ENCODE assay signal across 7 cellular contexts in genomic region chr1:228111262-228111661, GRCh38. TPM values are rescaled to one million over a fixed set of nuclear protein-coding genes. Genes with fewer than 3 reads are reported as not detected.
DNase-seq lines count a peak whose midpoint lies in the region; ATAC-seq and TF ChIP-seq lines count a peak whose summit lies in the region.
"Not testable (repeated sequence)": the region's sequence is repeated elsewhere in the genome, so short reads cannot be mapped to it uniquely, and the experiment has no call there.

No MANE protein-coding gene starts in this region.

- H3K27me3 Mint-ChIP-seq in Caco-2 (ENCODE audit: insufficient read depth, unreplicated experiment); T-helper 17 cell; dendritic cell treated with granulocyte-macrophage colony-stimulating factor and Interleukin-4, amounts not matched to agents 40 ng/mL and 50 ng/mL, for 4 days; mesothelial cell of epicardium (ENCODE audit: low read depth): not testable (repeated sequence)
- H3K27me3 Mint-ChIP-seq in neural progenitor cell (ENCODE audit: insufficient read depth, low read depth) = peaks cover 12% of the 10 kb centered on the region

- H3K4me1 Mint-ChIP-seq in Caco-2 (ENCODE audit: low read depth, unreplicated experiment); T-helper 17 cell: not testable (repeated sequence)
- H3K4me1 Mint-ChIP-seq in dendritic cell treated with granulocyte-macrophage colony-stimulating factor and Interleukin-4, amounts not matched to agents 40 ng/mL and 50 ng/mL, for 4 days (ENCODE audit: low read depth) = peaks cover 40% of the 10 kb centered on the region
- H3K4me1 Mint-ChIP-seq in mesothelial cell of epicardium (peaks cover 24% of the 10 kb centered on the region), neural progenitor cell (peaks cover 14% of the 10 kb centered on the region)

- intact Hi-C loops in Caco-2 (cut with micrococcal nuclease; ENCODE audit: unreplicated experiment); dendritic cell treated with granulocyte-macrophage colony-stimulating factor and Interleukin-4, amounts not matched to agents 40 ng/mL and 50 ng/mL, for 4 days (cut with micrococcal nuclease): not testable (repeated sequence)

- H3K9me3 ChIP-seq in Caco-2; T-helper 17 cell (ENCODE audit: control insufficient read depth, low read length, poor library complexity, severe bottlenecking); neural progenitor cell (ENCODE audit: low read depth): not testable (repeated sequence)

- CTCF ChIA-PET in Caco-2 (lab: Charles Lee) = not testable (repeated sequence)

- not testable (repeated sequence) for H3K9me3 Mint-ChIP-seq in Caco-2 (ENCODE audit: unreplicated experiment); dendritic cell treated with granulocyte-macrophage colony-stimulating factor and Interleukin-4, amounts not matched to agents 40 ng/mL and 50 ng/mL, for 4 days; mesothelial cell of epicardium; neural progenitor cell

- not testable (repeated sequence) for H3K4me1 ChIP-seq in Caco-2, neural progenitor cell

- peak overlapping the region; percentile 100 for H3K27ac Mint-ChIP-seq in Caco-2 (ENCODE audit: unreplicated experiment)
- H3K27ac Mint-ChIP-seq in T-helper 17 cell = peak overlapping the region; percentile 85
- H3K27ac Mint-ChIP-seq in dendritic cell treated with granulocyte-macrophage colony-stimulating factor and Interleukin-4, amounts not matched to agents 40 ng/mL and 50 ng/mL, for 4 days = peak overlapping the region; percentile 90
- peak overlapping the region; percentile 99 for H3K27ac Mint-ChIP-seq in mesothelial cell of epicardium
- not testable (repeated sequence) for H3K27ac Mint-ChIP-seq in neural progenitor cell

- H3K36me3 ChIP-seq in Caco-2 (ENCODE audit: control insufficient read depth, insufficient read depth, low read length); neural progenitor cell: not testable (repeated sequence)

- peaks cover 14% of the 10 kb centered on the region for H3K79me2 ChIP-seq in neural progenitor cell (ENCODE audit: low read depth)

- H3K36me3 Mint-ChIP-seq in Caco-2 (ENCODE audit: insufficient read depth, unreplicated experiment) = peaks cover 18% of the 10 kb centered on the region
- not testable (repeated sequence) for H3K36me3 Mint-ChIP-seq in T-helper 17 cell (ENCODE audit: low read depth); mesothelial cell of epicardium; neural progenitor cell
- H3K36me3 Mint-ChIP-seq in dendritic cell treated with granulocyte-macrophage colony-stimulating factor and Interleukin-4, amounts not matched to agents 40 ng/mL and 50 ng/mL, for 4 days (ENCODE audit: low read depth) = peaks cover 29% of the 10 kb centered on the region

- not testable (repeated sequence) for H3K27ac ChIP-seq in neural progenitor cell

- POLR2A ChIA-PET in Caco-2 (lab: Charles Lee) = not testable (repeated sequence)

- not testable (repeated sequence) for H3K4me3 ChIP-seq in Caco-2 (ENCODE audit: low read depth, low read length); neural progenitor cell

- not testable (repeated sequence) for H3F3A ChIP-seq in neural progenitor cell (ENCODE audit: low read depth)

- BruUV-seq in Caco-2 (replicated peaks; lab: Mats Ljungman, UMichigan) = not testable (repeated sequence)

- H2AFZ ChIP-seq in neural progenitor cell (replicated peaks) = not testable (repeated sequence)

- not testable (repeated sequence) for TF ChIP-seq CTCF in Caco-2 (IDR thresholded peaks at IDR 0.05; ENCODE audit: insufficient read depth in 1 of 2, low read depth in 1 of 2, low read length in 1 of 2, severe bottlenecking in 1 of 2, unreplicated experiment in 1 of 2); mesothelial cell of epicardium (IDR thresholded peaks at IDR 0.05; ENCODE audit: unreplicated experiment); neural progenitor cell (IDR thresholded peaks at IDR 0.05)

- not testable (repeated sequence) for H4K20me1 ChIP-seq in neural progenitor cell (ENCODE audit: low read depth)

- not testable (repeated sequence) for DNase-seq in Caco-2; T-helper 17 cell; mesothelial cell of epicardium (ENCODE audit: low spot score in 2 of 2, unreplicated experiment in 2 of 2); neural progenitor cell (ENCODE audit: low spot score)
- peak; percentile 19 for DNase-seq in activated CD8-positive, alpha-beta memory T cell treated with anti-CD3 and anti-CD28 coated beads for 24 hours
- DNase-seq in left lobe of liver (ENCODE audit: low spot score) = peak; percentile 33

- not testable (repeated sequence) for H3K27me3 ChIP-seq in Caco-2 (replicated peaks; ENCODE audit: control insufficient read depth, insufficient read depth, low read length); neural progenitor cell

- ATAC-seq in T-helper 17 cell, left lobe of liver: not testable (repeated sequence)

- H3K9ac ChIP-seq in neural progenitor cell = not testable (repeated sequence)

- not testable (repeated sequence) for H3K4me3 Mint-ChIP-seq in Caco-2 (ENCODE audit: unreplicated experiment); T-helper 17 cell; dendritic cell treated with granulocyte-macrophage colony-stimulating factor and Interleukin-4, amounts not matched to agents 40 ng/mL and 50 ng/mL, for 4 days; mesothelial cell of epicardium
- H3K4me3 Mint-ChIP-seq in neural progenitor cell = peak overlapping the region; percentile 50

- H3K4me2 ChIP-seq in neural progenitor cell = not testable (repeated sequence)

RNA-seq across cellular contexts. Expression of gene MRPL55, which starts 2.2 kb away (rescaled TPM):
- total RNA-seq in Caco-2 (2022) (63.7 and 69.9 TPM in 2 replicates), T-helper 17 cell (10 to 100 TPM; 55.2 to 59.9 TPM), left lobe of liver (38.0 TPM), mesothelial cell of epicardium (53.9 to 56.9 TPM (median 54.2 TPM) in 3 replicates), neural progenitor cell (ENCODE audit: low replicate concordance) (42.4 and 68.3 TPM in 2 replicates)

RNA-seq across cellular contexts. Expression of gene C1orf35, which starts 8.1 kb away (rescaled TPM):
- total RNA-seq in Caco-2 (2022) = 34.2 and 34.5 TPM in 2 replicates
- total RNA-seq in T-helper 17 cell = 10 to 100 TPM; 20.9 to 21.6 TPM
- 6.9 TPM for total RNA-seq in left lobe of liver
- total RNA-seq in mesothelial cell of epicardium = 19.3 to 20.9 TPM (median 20.2 TPM) in 3 replicates
- 11.8 and 19.7 TPM in 2 replicates for total RNA-seq in neural progenitor cell (ENCODE audit: low replicate concordance)

RNA-seq across cellular contexts. Expression of gene ARF1, which starts 28.8 kb away (rescaled TPM):
- total RNA-seq in Caco-2 (2022) (374 and 378 TPM in 2 replicates), T-helper 17 cell (100 to 1,000 TPM; 325 to 382 TPM), left lobe of liver (172 TPM), mesothelial cell of epicardium (255 to 277 TPM (median 262 TPM) in 3 replicates), neural progenitor cell (ENCODE audit: low replicate concordance) (95.1 and 147 TPM in 2 replicates)

RNA-seq across cellular contexts. Expression of gene GUK1, which starts 28.8 kb away (rescaled TPM):
- total RNA-seq in Caco-2 (2022) (73.6 and 74.4 TPM in 2 replicates), T-helper 17 cell (100 to 1,000 TPM; 233 to 245 TPM), left lobe of liver (128 TPM), mesothelial cell of epicardium (129 to 136 TPM (median 135 TPM) in 3 replicates), neural progenitor cell (ENCODE audit: low replicate concordance) (87.7 and 119 TPM in 2 replicates)

RNA-seq across cellular contexts. Expression of gene GJC2, which starts 38.5 kb away (rescaled TPM):
- total RNA-seq in Caco-2 (2022) = 1.1 and 1.5 TPM in 2 replicates
- total RNA-seq in T-helper 17 cell = 1 to 10 TPM in 1 of 2 donors, under 1 TPM in 1; 0.94 to 1.9 TPM
- 0.50 TPM for total RNA-seq in left lobe of liver
- 2.5 to 2.6 TPM (median 2.5 TPM) in 3 replicates for total RNA-seq in mesothelial cell of epicardium
- total RNA-seq in neural progenitor cell (ENCODE audit: low replicate concordance) = 0.25 TPM in 1 of 2 replicates, not detected in the other
